11 cellular contexts compared by ENCODE assay signal in the genomic region with DNA sequence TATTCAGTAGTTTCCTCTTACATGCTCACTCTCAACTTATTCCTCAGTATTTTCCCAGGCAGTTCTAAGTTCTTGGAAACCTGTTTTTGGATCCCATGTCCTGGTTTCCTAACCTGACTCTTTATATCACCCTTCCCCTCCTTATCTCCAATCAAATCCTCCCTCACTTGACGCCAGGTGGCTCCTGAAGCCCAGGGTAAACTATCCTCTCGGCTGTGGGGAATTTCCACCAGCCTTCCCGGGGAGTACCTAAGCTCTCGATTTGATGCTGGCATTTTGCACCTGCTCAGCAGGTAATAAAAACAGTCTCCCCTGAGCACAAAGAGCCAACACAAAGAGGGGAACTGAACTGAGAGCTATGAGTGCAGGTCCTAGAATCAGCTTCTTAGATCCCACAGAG.
DNase-seq lines count a peak whose midpoint lies in the region; ATAC-seq and TF ChIP-seq lines count a peak whose summit lies in the region.
"Had no signal": no experiment of that assay in that cellular context is flagged by ENCODE, and none has a peak within 500 bp of the region (broad histone marks: within the 10 kb centered on the region; RNA-seq: fewer than 3 reads in every experiment).

No MANE protein-coding gene starts in this region.

- TF ChIP-seq CTCF in foreskin keratinocyte (conservative IDR thresholded peaks at IDR 0.05) (peak; percentile 72), suprapubic skin (IDR thresholded peaks at IDR 0.05) (peak; percentile 6 to 20)

- no peak overlapping the region for H3K27ac ChIP-seq in foreskin keratinocyte
- no peak overlapping the region for H3K27ac ChIP-seq in suprapubic skin
- H3K27ac ChIP-seq: left ventricle myocardium inferior had no signal

- TF ChIP-seq POLR2A in suprapubic skin (IDR thresholded peaks at IDR 0.05) = no peak

- no peaks in the 10 kb centered on the region for H3K36me3 ChIP-seq in suprapubic skin
- H3K36me3 ChIP-seq: left ventricle myocardium inferior had no signal

- no peak overlapping the region for H3K4me3 ChIP-seq in suprapubic skin
- H3K4me3 ChIP-seq: left ventricle myocardium inferior had no signal

- no peak for TF ChIP-seq EP300 in suprapubic skin (IDR thresholded peaks at IDR 0.05)

- ATAC-seq in foreskin keratinocyte (peak; percentile 63), GM18868 (IDR thresholded peaks at IDR 0.05; ENCODE audit: unreplicated experiment) (no peak), GM18502 (IDR thresholded peaks at IDR 0.05; ENCODE audit: poor library complexity, unreplicated experiment) (no peak)
- ATAC-seq: stimulated activated naive B cell treated with anti-CD40 and anti-IgM and Interleukin-4, amounts not matched to agents 10 μg/mL and 1 μg/mL and 100 μg/mL, for 72 hours had no signal

- peaks cover 8% of the 10 kb centered on the region for H3K9me3 ChIP-seq in suprapubic skin

- H3K4me1 ChIP-seq in foreskin keratinocyte = peaks cover 4% of the 10 kb centered on the region
- H3K4me1 ChIP-seq in suprapubic skin = no peaks in the 10 kb centered on the region
- H3K4me1 ChIP-seq: left ventricle myocardium inferior had no signal

- WGBS in suprapubic skin = 31% methylated on average over 4 of the region's 4 CpGs

- peak; percentile 74 to 90 (median 78) for DNase-seq in NCI-H1417 (lab: John Stamatoyannopoulos, UW)
- peak; percentile 63 for DNase-seq in NCI-H774 (lab: John Stamatoyannopoulos, UW)
- peak in 1 of 2 donors; percentile 30 for DNase-seq in foreskin keratinocyte
- DNase-seq in suprapubic skin (ENCODE audit: low spot score in 2 of 2) = no peak
- no peak for DNase-seq in medulla oblongata (ENCODE audit: extremely low spot score)
- DNase-seq: activated B cell treated with CpG ODN at 0.5 μM for 24 hours; left ventricle myocardium inferior; occipital lobe; stimulated activated naive B cell treated with anti-CD40 and anti-IgM and Interleukin-4, amounts not matched to agents 10 μg/mL and 1 μg/mL and 100 μg/mL, for 72 hours had no signal

- no peaks in the 10 kb centered on the region for H3K27me3 ChIP-seq in foreskin keratinocyte
- H3K27me3 ChIP-seq in suprapubic skin = no peaks in the 10 kb centered on the region

Comparison
In these comparisons a context has a peak if more than half of its experiments do, and no peak if none do; other contexts are left out.
1. DNase-seq: peak in NCI-H1417 (3 of 3) and NCI-H774 (single experiment); none in suprapubic skin (0 of 2) and medulla oblongata (single experiment).